Comparison of ENCODE assay signal across 10 cellular contexts in genomic region chr1:31702836-31703404, GRCh38. TPM values are rescaled to one million over a fixed set of nuclear protein-coding genes. Genes with fewer than 3 reads are reported as not detected.
DNase-seq lines count a peak whose midpoint lies in the region; ATAC-seq, FAIRE-seq and TF ChIP-seq lines count a peak whose summit lies in the region.
"Had no signal": no experiment of that assay in that cellular context is flagged by ENCODE, and none has a peak within 500 bp of the region (broad histone marks: within the 10 kb centered on the region; RNA-seq: fewer than 3 reads in every experiment).

No MANE protein-coding gene starts in this region.

- TF ChIP-seq EP300 in HepG2 (IDR thresholded peaks at IDR 0.05; ENCODE audit: low read depth in 2 of 2, low read length in 2 of 2) = no peak
- no peak for TF ChIP-seq EP300 in HepG2 (CRISPR knock-in tag; IDR thresholded peaks at IDR 0.05; ENCODE audit: borderline replicate concordance)

- intact Hi-C loops in HepG2 (cut with micrococcal nuclease; ENCODE audit: unreplicated experiment) (no loop called here), right lobe of liver (cut with DNase I) (no loop called here), vagina (cut with DNase I) (loop anchor here (5.0 to 10.0 kb wide), 2 partner anchors 36 to 118 kb away; no protein-coding TSS in a partner anchor)

- CTCF ChIA-PET in HepG2 (lab: Yijun Ruan, JAX; ENCODE audit: low intra/inter-chr PET ratio, low total read pairs) = no interaction called here

- H3K9me3 Mint-ChIP-seq in nephron = no peaks in the 10 kb centered on the region
- H3K9me3 Mint-ChIP-seq: activated naive CD4-positive, alpha-beta T cell treated with anti-CD3 and anti-CD28 coated beads, Interleukin-2, amount 50 U/mL, for 24 hours had no signal

- no peaks in the 10 kb centered on the region for H3K27me3 Mint-ChIP-seq in nephron (ENCODE audit: low read depth)

- H3K36me3 Mint-ChIP-seq in nephron (ENCODE audit: low read depth) = peaks cover 7% of the 10 kb centered on the region
- H3K36me3 Mint-ChIP-seq: activated naive CD4-positive, alpha-beta T cell treated with anti-CD3 and anti-CD28 coated beads, Interleukin-2, amount 50 U/mL, for 24 hours had no signal

- peaks cover 0 to 4% of the 10 kb centered on the region in 2 experiments; a peak in 1 of 5 replicates for H3K27me3 ChIP-seq in HepG2 (ENCODE audit: control insufficient read depth in 1 of 2, insufficient read depth in 2 of 2, low read length in 2 of 2)
- no peaks in the 10 kb centered on the region for H3K27me3 ChIP-seq in right lobe of liver
- no peaks in the 10 kb centered on the region for H3K27me3 ChIP-seq in vagina

- 86% methylated on average over 4 of the region's 8 CpGs for WGBS in HepG2 (ENCODE audit: low lambda C conversion rate)
- WGBS in right lobe of liver (ENCODE audit: insufficient coverage, low coverage, low lambda C conversion rate, missing lambda C conversion rate) = no CpG with 5 or more reads among the region's 8 CpGs

- TF ChIP-seq RAD21 in HepG2 (CRISPR knock-in tag; IDR thresholded peaks at IDR 0.05) = no peak

- no peaks in the 10 kb centered on the region for H3K9me3 ChIP-seq in HepG2 (ENCODE audit: low read length)
- H3K9me3 ChIP-seq in right lobe of liver = no peaks in the 10 kb centered on the region
- no peaks in the 10 kb centered on the region for H3K9me3 ChIP-seq in vagina

- in situ Hi-C loops in HepG2 (cut with HindIII; ENCODE audit: extremely low pct_ligation_motif_present, low pct_unique_long_range_greater_than_20kb) (loop anchor here (5.0 kb wide), 1 partner anchor 36 kb away; no protein-coding TSS in a partner anchor), KBM-7 (cut with MboI; ENCODE audit: low pct_unique_long_range_greater_than_20kb, low sequenced_read_pairs) (no loop called here)

- H3K4me3 ChIP-seq in HepG2 (replicated peaks in 1 of 3; ENCODE audit: insufficient read depth in 1 of 3, low read depth in 2 of 3, low read length in 3 of 3) (no peak overlapping the region), right lobe of liver (no peak overlapping the region), epithelial cell of esophagus (ENCODE audit: low read length) (peak overlapping the region; percentile 71), vagina (peak overlapping the region; percentile 51 to 52)

- no peaks in the 10 kb centered on the region for H4K20me1 ChIP-seq in HepG2 (ENCODE audit: insufficient read depth, low read length)

- TF ChIP-seq CTCF in HepG2 (CRISPR knock-in tag; IDR thresholded peaks at IDR 0.05) (no peak), right lobe of liver (IDR thresholded peaks at IDR 0.05) (no peak), epithelial cell of esophagus (IDR thresholded peaks at IDR 0.05; ENCODE audit: insufficient read depth, low read depth, low read length, missing control alignments) (no peak), nephron (IDR thresholded peaks at IDR 0.05; ENCODE audit: unreplicated experiment in 3 of 3) (no peak), vagina (IDR thresholded peaks at IDR 0.05) (no peak)

- DNase-seq in HepG2 (ENCODE audit: low spot score) (no peak), right lobe of liver (no peak), epithelial cell of esophagus (ENCODE audit: low read depth) (peak; percentile 73), vagina (ENCODE audit: extremely low spot score in 2 of 2) (no peak), NCI-H2196 treated with DMSO at 0.1 percent for 48 hours (lab: John Stamatoyannopoulos, UW; ENCODE audit: unreplicated experiment) (no peak), KBM-7 (no peak)
- DNase-seq: activated CD4-positive, alpha-beta T cell treated with anti-CD3 and anti-CD28 coated beads, Interleukin-2, amount 50 U/mL, for 1 hour had no signal

- peak overlapping the region; percentile 20 to 97 (median 93) for H3K27ac Mint-ChIP-seq in nephron
- H3K27ac Mint-ChIP-seq: activated naive CD4-positive, alpha-beta T cell treated with anti-CD3 and anti-CD28 coated beads, Interleukin-2, amount 50 U/mL, for 24 hours had no signal

- H3K4me2 ChIP-seq in HepG2 (ENCODE audit: low read depth, low read length) = peak overlapping the region; percentile 96; the same call in 1 of the 2 replicates

- ATAC-seq in HepG2 = no peak
- ATAC-seq in right lobe of liver = no peak
- ATAC-seq in GM21619 (IDR thresholded peaks at IDR 0.05; ENCODE audit: unreplicated experiment) = no peak

- H3K4me1 ChIP-seq in HepG2 (ENCODE audit: insufficient read depth, low read length) (peaks cover 61% of the 10 kb centered on the region), right lobe of liver (peaks cover 0 to 29% (median 8%) of the 10 kb centered on the region in 4 donors), vagina (peaks cover 86% of the 10 kb centered on the region)

- H3K27ac ChIP-seq in HepG2 (ENCODE audit: extremely low read length, insufficient read depth, low read length) (no peak overlapping the region), right lobe of liver (no peak overlapping the region), vagina (peak overlapping the region; percentile 87)

- POLR2A ChIA-PET in HepG2 (lab: Yijun Ruan, JAX) = interaction anchor here (0.9 to 3.0 kb wide), 4 partner anchors 12 to 55 kb away, joined by 3 to 73 read pairs (median 24); no protein-coding TSS in a partner anchor

- TSS peak; percentile 66 for BruUV-seq in HepG2 (replicated peaks; lab: Mats Ljungman, UMichigan)

- no peak overlapping the region for H2AFZ ChIP-seq in HepG2 (ENCODE audit: low read length)

- H3K4me1 Mint-ChIP-seq in nephron = peaks cover 75% of the 10 kb centered on the region

- FAIRE-seq in HepG2 (lab: Jason Lieb, UNC) = no peak

- TF ChIP-seq POLR2A in HepG2 (IDR thresholded peaks at IDR 0.05; ENCODE audit: insufficient read depth in 1 of 2, low read depth in 2 of 2, low read length in 2 of 2) (no peak), right lobe of liver (IDR thresholded peaks at IDR 0.05) (no peak), vagina (IDR thresholded peaks at IDR 0.05) (no peak)

- H3K36me3 ChIP-seq in HepG2 (replicated peaks in 1 of 2; ENCODE audit: control insufficient read depth in 1 of 2, insufficient read depth in 2 of 2, low read length in 2 of 2) (no peaks in the 10 kb centered on the region), right lobe of liver (no peaks in the 10 kb centered on the region), vagina (peaks cover 0 to 15% of the 10 kb centered on the region in 2 donors)

- no peak overlapping the region for H3K9ac ChIP-seq in HepG2 (ENCODE audit: insufficient read depth, low read depth, low read length)

- H3K4me3 Mint-ChIP-seq in nephron = peak overlapping the region; percentile 81 to 93 (median 90)
- H3K4me3 Mint-ChIP-seq: activated naive CD4-positive, alpha-beta T cell treated with anti-CD3 and anti-CD28 coated beads, Interleukin-2, amount 50 U/mL, for 24 hours had no signal

- no peaks in the 10 kb centered on the region for H3K79me2 ChIP-seq in HepG2 (ENCODE audit: insufficient read depth, low read length)

RNA-seq across cellular contexts. Expression of gene COL16A1, which starts 0.9 kb away (rescaled TPM):
- total RNA-seq in HepG2 (2016; rRNA removed; fragmentation: Illumina TruSeq; extraction: Trizol) (2.0 and 12.2 TPM in 2 replicates), right lobe of liver (1 to 10 TPM in 5 of 6 experiments, under 1 TPM in 1; 0.73 to 3.5 (median 1.9) TPM), vagina (82.3 TPM)
- 0.61 and 0.62 TPM in 2 replicates for total RNA-seq in HepG2 (2016; cell fraction: cytosol; rRNA removed; fragmentation: Illumina TruSeq; extraction: Trizol; ENCODE audit: low read depth)
- total RNA-seq in HepG2 (2016; cell fraction: insoluble cytoplasmic fraction; rRNA removed; fragmentation: Illumina TruSeq; extraction: Trizol) = 2.0 and 13.0 TPM in 2 replicates
- 0.76 and 1.1 TPM in 2 replicates for total RNA-seq in HepG2 (2016; cell fraction: membrane; rRNA removed; fragmentation: Illumina TruSeq; extraction: Trizol)
- 18.2 and 22.6 TPM in 2 replicates for total RNA-seq in HepG2 (2016; cell fraction: nucleus; rRNA removed; fragmentation: Illumina TruSeq; extraction: Trizol)
- 4.3 and 5.1 TPM in 2 replicates for polyA plus RNA-seq in HepG2 (2011; rRNA removed)
- polyA plus RNA-seq in HepG2 (2011; cell fraction: cytosol; rRNA removed) = 0.54 and 0.85 TPM in 2 replicates
- polyA plus RNA-seq in HepG2 (2011; cell fraction: nucleus; rRNA removed) = 61.1 and 62.0 TPM in 2 replicates
- 4.7 and 5.1 TPM in 2 replicates for polyA plus RNA-seq in HepG2 (2012)
- polyA plus RNA-seq in HepG2 (2016; cell fraction: cytosol; fragmentation: Illumina TruSeq; extraction: Trizol; ENCODE audit: low read depth) = 0.29 and 0.41 TPM in 2 replicates
- polyA plus RNA-seq in HepG2 (2016; cell fraction: insoluble cytoplasmic fraction; fragmentation: Illumina TruSeq; extraction: Trizol; ENCODE audit: low read depth) = 1.5 and 2.3 TPM in 2 replicates
- 0.43 and 0.78 TPM in 2 replicates for polyA plus RNA-seq in HepG2 (2016; cell fraction: membrane; fragmentation: Illumina TruSeq; extraction: Trizol; ENCODE audit: low read depth)
- 57.7 and 64.7 TPM in 2 replicates for polyA plus RNA-seq in HepG2 (2016; cell fraction: nucleus; fragmentation: Illumina TruSeq; extraction: Trizol; ENCODE audit: insufficient read depth, low read depth)
- polyA minus RNA-seq in HepG2 (2011; rRNA and poly(A)+ RNA removed; ENCODE audit: low replicate concordance) = 1.4 and 4.1 TPM in 2 replicates
- 0.69 and 1.6 TPM in 2 replicates for polyA minus RNA-seq in HepG2 (2011; cell fraction: cytosol; rRNA and poly(A)+ RNA removed)
- 6.8 and 10.1 TPM in 2 replicates for polyA minus RNA-seq in HepG2 (2011; cell fraction: nucleus; rRNA and poly(A)+ RNA removed)

RNA-seq across cellular contexts. Expression of gene PEF1, which starts 58.2 kb away (rescaled TPM):
- total RNA-seq in HepG2 (2016; rRNA removed; fragmentation: Illumina TruSeq; extraction: Trizol) (57.1 and 85.7 TPM in 2 replicates), right lobe of liver (10 to 100 TPM; 23.9 to 47.5 (median 32.5) TPM), vagina (53.3 TPM)
- 16.0 and 19.1 TPM in 2 replicates for total RNA-seq in HepG2 (2016; cell fraction: cytosol; rRNA removed; fragmentation: Illumina TruSeq; extraction: Trizol; ENCODE audit: low read depth)
- 57.5 and 91.4 TPM in 2 replicates for total RNA-seq in HepG2 (2016; cell fraction: insoluble cytoplasmic fraction; rRNA removed; fragmentation: Illumina TruSeq; extraction: Trizol)
- 33.1 and 34.7 TPM in 2 replicates for total RNA-seq in HepG2 (2016; cell fraction: membrane; rRNA removed; fragmentation: Illumina TruSeq; extraction: Trizol)
- total RNA-seq in HepG2 (2016; cell fraction: nucleus; rRNA removed; fragmentation: Illumina TruSeq; extraction: Trizol) = 28.3 and 31.4 TPM in 2 replicates
- 57.8 and 69.0 TPM in 2 replicates for polyA plus RNA-seq in HepG2 (2011; rRNA removed)
- polyA plus RNA-seq in HepG2 (2011; cell fraction: cytosol; rRNA removed) = 59.1 and 66.1 TPM in 2 replicates
- 28.9 TPM in 2 replicates for polyA plus RNA-seq in HepG2 (2011; cell fraction: nucleus; rRNA removed)
- 26.2 and 40.7 TPM in 2 replicates for polyA plus RNA-seq in HepG2 (2012)
- 17.0 and 18.2 TPM in 2 replicates for polyA plus RNA-seq in HepG2 (2016; cell fraction: cytosol; fragmentation: Illumina TruSeq; extraction: Trizol; ENCODE audit: low read depth)
- polyA plus RNA-seq in HepG2 (2016; cell fraction: insoluble cytoplasmic fraction; fragmentation: Illumina TruSeq; extraction: Trizol; ENCODE audit: low read depth) = 103 and 109 TPM in 2 replicates
- 29.6 and 30.9 TPM in 2 replicates for polyA plus RNA-seq in HepG2 (2016; cell fraction: membrane; fragmentation: Illumina TruSeq; extraction: Trizol; ENCODE audit: low read depth)
- polyA plus RNA-seq in HepG2 (2016; cell fraction: nucleus; fragmentation: Illumina TruSeq; extraction: Trizol; ENCODE audit: insufficient read depth, low read depth) = 43.9 and 48.1 TPM in 2 replicates
- polyA minus RNA-seq in HepG2 (2011; rRNA and poly(A)+ RNA removed; ENCODE audit: low replicate concordance) = 137 and 154 TPM in 2 replicates
- 28.9 and 36.0 TPM in 2 replicates for polyA minus RNA-seq in HepG2 (2011; cell fraction: cytosol; rRNA and poly(A)+ RNA removed)
- 14.2 and 17.9 TPM in 2 replicates for polyA minus RNA-seq in HepG2 (2011; cell fraction: nucleus; rRNA and poly(A)+ RNA removed)

Comparison
In these comparisons a context has a peak if more than half of its experiments do, and no peak if none do; other contexts are left out.
1. H3K4me3 ChIP-seq: peak in epithelial cell of esophagus (single experiment) and vagina (2 of 2); none in HepG2 (0 of 3) and right lobe of liver (0 of 3).